ENCODE assay signal across 8 cellular contexts in the genomic region with DNA sequence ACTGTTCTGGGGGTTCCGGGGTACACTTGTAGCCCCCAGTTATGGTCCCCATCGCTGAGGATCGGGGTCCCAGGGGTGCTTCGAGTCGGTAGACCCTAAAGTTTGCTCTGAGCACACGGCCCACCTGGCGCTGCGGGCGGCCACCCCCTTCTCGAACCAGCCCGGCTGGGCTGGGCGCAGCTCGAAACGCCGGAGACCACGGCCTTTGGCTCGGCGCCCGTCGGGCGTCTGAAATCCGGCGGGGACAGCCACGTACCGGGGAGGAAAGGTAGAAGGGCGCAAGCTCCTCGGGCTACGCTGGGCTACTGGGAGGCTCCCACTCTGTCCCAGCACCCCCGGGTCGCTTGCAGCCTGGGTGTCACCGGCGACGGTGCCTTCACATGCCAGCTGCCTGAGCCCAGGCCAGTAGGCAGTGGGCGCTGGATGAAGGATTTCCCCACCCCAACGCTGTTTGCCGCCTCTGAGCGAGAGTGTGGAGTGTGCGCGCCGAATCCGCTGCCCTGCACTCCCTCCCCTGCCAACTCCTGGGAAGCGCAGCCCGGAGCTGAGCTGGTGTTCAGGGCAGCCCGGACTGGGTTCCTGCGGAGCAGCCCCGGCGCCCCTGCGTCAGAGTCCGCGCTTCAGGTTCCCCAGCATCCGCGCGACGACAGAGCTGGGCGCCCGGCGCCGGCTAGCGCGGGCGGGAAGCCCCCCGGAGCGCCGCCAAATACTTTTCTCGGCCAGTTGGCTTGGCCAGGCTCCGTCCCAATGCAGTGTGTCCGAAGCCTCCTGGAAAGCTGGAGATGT. TPM values are rescaled to one million over a fixed set of nuclear protein-coding genes. Genes with fewer than 3 reads are reported as not detected.
DNase-seq lines count a peak whose midpoint lies in the region; ATAC-seq, FAIRE-seq and TF ChIP-seq lines count a peak whose summit lies in the region.

No MANE protein-coding gene starts in this region.

- H3K27ac ChIP-seq in OCI-LY3 (ENCODE audit: low read length) (no peak overlapping the region), mammary epithelial cell (ENCODE audit: insufficient read depth, low read depth, low read length) (peak overlapping the region; percentile 59), kidney (ENCODE audit: low read depth in 2 of 2, low read length in 2 of 2) (peak overlapping the region; percentile 57 to 75), small intestine (ENCODE audit: low read depth in 1 of 2, low read length in 1 of 2) (peak overlapping the region in 1 of 2 donors; percentile 50)

- no peak overlapping the region for H3K9ac ChIP-seq in OCI-LY3 (ENCODE audit: low read length)
- peak overlapping the region; percentile 55 for H3K9ac ChIP-seq in mammary epithelial cell (ENCODE audit: insufficient read depth, low read length)
- peak overlapping the region in 1 of 2 donors; percentile 51 for H3K9ac ChIP-seq in kidney (ENCODE audit: low read length in 2 of 2)

- in situ Hi-C loops in mammary epithelial cell (cut with MboI; ENCODE audit: low sequenced_read_pairs in 2 of 2): loop anchor here in 1 of 2 donors (25.0 kb wide), 1 partner anchor 401 kb away; no protein-coding TSS in a partner anchor

- H3K79me2 ChIP-seq in OCI-LY3 (ENCODE audit: low read length) (no peaks in the 10 kb centered on the region), mammary epithelial cell (ENCODE audit: insufficient read depth, low read length) (peaks cover 3% of the 10 kb centered on the region)

- no peak for ATAC-seq in GM18502 (IDR thresholded peaks at IDR 0.05; ENCODE audit: poor library complexity, unreplicated experiment)

- H2AFZ ChIP-seq in OCI-LY3 (ENCODE audit: low read depth, low read length) (no peak overlapping the region), mammary epithelial cell (ENCODE audit: low read depth, low read length) (peak overlapping the region; percentile 83)

- peak overlapping the region; percentile 69 for H3K4me2 ChIP-seq in OCI-LY3 (ENCODE audit: low read length)
- H3K4me2 ChIP-seq in mammary epithelial cell (ENCODE audit: insufficient read depth, low read depth, low read length): peak overlapping the region; percentile 82

- FAIRE-seq in kidney (lab: Jason Lieb, UNC) (no peak), small intestine (lab: Jason Lieb, UNC) (no peak)

- CTCF ChIA-PET in mammary epithelial cell (lab: Charles Lee; ENCODE audit: low non-redundant PET): interaction anchor here (0.6 to 0.8 kb wide), 3 partner anchors 206 to 424 kb away, joined by 4 to 7 read pairs (median 5); no protein-coding TSS in a partner anchor

- TF ChIP-seq CTCF in GM10266 (IDR thresholded peaks at IDR 0.05; ENCODE audit: control insufficient read depth, insufficient read depth, low read depth, missing control alignments): no peak
- no peak for TF ChIP-seq CTCF in OCI-LY3 (IDR thresholded peaks at IDR 0.05; ENCODE audit: low read depth, low read length)
- TF ChIP-seq CTCF in mammary epithelial cell (conservative IDR thresholded peaks at IDR 0.05 in 1 of 2, IDR thresholded peaks at IDR 0.05 in 1 of 2; ENCODE audit: extremely low read depth in 1 of 2, insufficient read depth in 1 of 2, low read depth in 1 of 2, low read length in 2 of 2): peak in 1 of 2 donors; percentile 30
- no peak for TF ChIP-seq CTCF in kidney (IDR thresholded peaks at IDR 0.05; ENCODE audit: borderline replicate concordance, extremely low read depth, insufficient read depth)

- peak overlapping the region; percentile 77 for H3K4me3 ChIP-seq in OCI-LY3 (ENCODE audit: low read length)
- peak overlapping the region; percentile 36 to 60 (median 60) for H3K4me3 ChIP-seq in mammary epithelial cell (replicated peaks in 1 of 3; ENCODE audit: insufficient read depth in 1 of 3, low read depth in 2 of 3, low read length in 3 of 3)
- H3K4me3 ChIP-seq in kidney (ENCODE audit: low read length in 2 of 2): peak overlapping the region; percentile 54 to 56
- H3K4me3 ChIP-seq in small intestine (ENCODE audit: low read depth in 1 of 2, low read length in 2 of 2): peak overlapping the region; percentile 23 to 62

- dilution Hi-C loops in mammary epithelial cell (cut with HindIII; ENCODE audit: low sequenced_read_pairs): no loop called here

- H3K36me3 ChIP-seq in OCI-LY3 (replicated peaks; ENCODE audit: low read depth, low read length): no peaks in the 10 kb centered on the region
- no peaks in the 10 kb centered on the region for H3K36me3 ChIP-seq in mammary epithelial cell (ENCODE audit: insufficient read depth, low read length)
- H3K36me3 ChIP-seq in kidney (ENCODE audit: control insufficient read depth in 1 of 2, insufficient read depth in 2 of 2, low read length in 2 of 2): no peaks in the 10 kb centered on the region
- no peaks in the 10 kb centered on the region for H3K36me3 ChIP-seq in small intestine (ENCODE audit: control insufficient read depth in 2 of 2, insufficient read depth in 2 of 2, low read length in 2 of 2)

- H3K27me3 ChIP-seq in OCI-LY3 (ENCODE audit: low read depth, low read length) (peaks cover 15% of the 10 kb centered on the region), mammary epithelial cell (ENCODE audit: insufficient read depth, low read length) (no peaks in the 10 kb centered on the region), small intestine (ENCODE audit: control insufficient read depth in 2 of 2, insufficient read depth in 2 of 2, low read length in 2 of 2) (peaks cover 0 to 3% of the 10 kb centered on the region in 2 donors)

- BruUV-seq in mammary epithelial cell (replicated peaks; lab: Mats Ljungman, UMichigan): no TSS peak

- H3K4me1 ChIP-seq in OCI-LY3 (ENCODE audit: low read length) (peaks cover 8% of the 10 kb centered on the region; the same call in 1 of the 2 replicates), mammary epithelial cell (ENCODE audit: insufficient read depth, low read length) (peaks cover 20% of the 10 kb centered on the region), kidney (ENCODE audit: control insufficient read depth in 1 of 2, insufficient read depth in 1 of 2, low read depth in 1 of 2, low read length in 2 of 2) (peaks cover 0 to 2% of the 10 kb centered on the region in 2 donors), small intestine (ENCODE audit: control insufficient read depth in 2 of 2, insufficient read depth in 1 of 2, low read depth in 1 of 2, low read length in 1 of 2) (no peaks in the 10 kb centered on the region)

- WGBS in mammary epithelial cell (ENCODE audit: low coverage, missing lambda C conversion rate): 22% methylated on average over 23 of the region's 67 CpGs
- 1 to 48% (median 11%) methylated on average over 49 to 67 of the region's 67 CpGs for WGBS in small intestine, 3 donors

- intact Hi-C loops in mammary epithelial cell (cut with micrococcal nuclease): loop anchor here (2.0 to 10.0 kb wide), 7 partner anchors 161 to 351 kb away; no protein-coding TSS in a partner anchor
- intact Hi-C loops in kidney (cut with DNase I): loop anchor here (10.0 kb wide), 1 partner anchor 399 kb away; no protein-coding TSS in a partner anchor

- H4K20me1 ChIP-seq in OCI-LY3 (ENCODE audit: insufficient read depth, low read length) (no peaks in the 10 kb centered on the region), mammary epithelial cell (ENCODE audit: insufficient read depth, low read length) (no peaks in the 10 kb centered on the region)

- DNase-seq in GM10266 (ENCODE audit: extremely low spot score): peak; percentile 13
- peak; percentile 45 for DNase-seq in mammary epithelial cell
- DNase-seq in kidney: peak; percentile 82
- no peak for DNase-seq in small intestine
- no peak for DNase-seq in MV-4-11 (lab: John Stamatoyannopoulos, UW)
- no peak for DNase-seq in NAMALWA (ENCODE audit: low spot score)

- no peaks in the 10 kb centered on the region for H3K9me3 ChIP-seq in OCI-LY3 (ENCODE audit: insufficient read depth, low read length)
- H3K9me3 ChIP-seq in mammary epithelial cell (replicated peaks; ENCODE audit: insufficient read depth, low read length): peaks cover 2% of the 10 kb centered on the region
- H3K9me3 ChIP-seq in kidney (ENCODE audit: control insufficient read depth in 1 of 2, low read length in 2 of 2): no peaks in the 10 kb centered on the region
- H3K9me3 ChIP-seq in small intestine (ENCODE audit: control insufficient read depth, low read depth): no peaks in the 10 kb centered on the region

RNA-seq across cellular contexts. Expression of a gene that starts 0.6 kb away (rescaled TPM):
- 1 to 10 TPM; 2.7 to 3.2 TPM for total RNA-seq in mammary epithelial cell
- polyA plus RNA-seq in mammary epithelial cell: 1.9 TPM
- polyA minus RNA-seq in mammary epithelial cell: 2.3 TPM
- total RNA-seq in kidney: 6.5 TPM
- 1.4 TPM for polyA plus RNA-seq in kidney (ENCODE audit: insufficient read depth, low read depth, low replicate concordance)
- polyA plus RNA-seq in small intestine: 1 to 10 TPM in 1 of 3 donors, under 1 TPM in 1, not detected in 1; 0.81 to 1.4 TPM

Comparison
In these comparisons a context has a peak if more than half of its experiments do, and no peak if none do; other contexts are left out.
1. DNase-seq: peak in GM10266 (single experiment), mammary epithelial cell (single experiment) and kidney (single experiment); none in small intestine (single experiment), MV-4-11 (single experiment) and NAMALWA (single experiment).
2. Peak in every context shown above with its lines, with median percentiles within 50 percentile points of each other: H3K4me3 ChIP-seq.